Comparison of ENCODE assay signal across 7 cellular contexts in the genomic region with DNA sequence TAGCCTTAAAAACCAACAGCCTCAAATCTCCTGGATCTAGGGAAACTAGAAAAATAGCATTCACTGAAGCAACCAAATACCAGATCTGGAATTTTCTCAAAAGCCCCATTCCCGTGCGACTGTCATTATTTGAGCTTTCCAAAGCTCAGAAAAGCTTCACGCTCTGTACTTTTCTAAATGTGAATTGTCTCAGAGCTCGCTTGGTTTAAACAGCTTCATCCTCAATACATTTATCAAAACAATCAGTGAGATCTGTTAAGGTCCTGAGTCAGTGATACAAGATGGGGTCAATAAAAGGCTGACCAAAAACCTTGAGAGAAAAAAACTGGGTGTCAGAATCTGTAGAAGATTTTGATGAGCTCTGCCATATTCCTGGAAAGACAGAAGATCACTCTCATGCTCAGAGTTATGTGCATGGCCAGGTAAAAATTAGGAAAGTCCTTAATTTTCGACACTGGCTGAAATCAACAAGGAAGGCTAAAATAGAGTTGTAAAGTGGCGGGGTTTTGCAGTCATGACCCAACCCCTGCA.
"Had no signal": no experiment of that assay in that cellular context is flagged by ENCODE, and none has a peak within 500 bp of the region (broad histone marks: within the 10 kb centered on the region; RNA-seq: fewer than 3 reads in every experiment).

No MANE protein-coding gene starts in this region.

- FAIRE-seq: HepG2, HTR-8/SVneo had no signal

- DNase-seq: IMR-90, Karpas-422, KG1 had no signal

- H3K9ac ChIP-seq: KMS-11 had no signal

- H3K4me2 ChIP-seq: KMS-11 had no signal

- H3K27ac ChIP-seq: HL-60, KMS-11 had no signal

- ATAC-seq: HepG2 had no signal
